8 cellular contexts compared by ENCODE assay signal in the genomic region with DNA sequence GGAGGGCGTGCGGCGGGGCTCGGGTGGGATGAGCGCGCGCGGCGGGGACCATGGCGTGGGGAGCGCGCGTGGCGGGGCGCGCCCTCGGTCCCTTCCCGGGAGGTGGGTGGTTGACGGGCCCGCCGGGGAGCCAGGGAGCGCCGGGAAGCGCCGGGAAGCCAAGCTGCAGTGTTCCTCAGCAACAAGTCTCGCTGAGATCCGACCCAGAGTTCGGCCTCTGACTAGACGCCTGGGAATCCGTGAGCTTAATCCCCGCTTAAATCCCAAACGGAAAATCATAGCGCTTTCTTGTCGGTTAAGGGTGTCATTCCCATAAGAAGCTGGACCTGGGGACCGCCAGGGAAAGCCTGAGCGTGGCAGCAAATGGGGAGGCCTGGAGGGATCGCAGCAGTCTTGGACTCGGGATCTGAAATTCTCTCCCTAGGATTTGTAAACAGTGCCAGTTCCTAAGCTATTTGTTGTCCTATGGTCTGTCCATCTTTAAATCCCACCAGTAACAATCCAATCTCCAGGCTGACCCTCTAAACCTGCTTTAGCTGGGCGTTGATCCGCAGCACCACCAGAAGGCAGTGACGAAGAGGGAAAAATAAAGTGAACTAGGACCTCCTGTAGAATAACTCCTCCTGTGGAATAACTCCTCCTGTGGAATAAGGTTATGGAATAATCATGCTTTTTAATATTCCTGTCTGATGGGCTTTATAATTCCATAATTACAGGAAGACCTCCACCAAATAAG. TPM values are rescaled to one million over a fixed set of nuclear protein-coding genes. Genes with fewer than 3 reads are reported as not detected.
DNase-seq lines count a peak whose midpoint lies in the region; ATAC-seq and TF ChIP-seq lines count a peak whose summit lies in the region.

No MANE protein-coding gene starts in this region.

- H3K36me3 ChIP-seq in mesodermal cell (ENCODE audit: control insufficient read depth, insufficient read depth, low read length) (peaks cover 3% of the 10 kb centered on the region), urinary bladder (ENCODE audit: insufficient read depth) (no peaks in the 10 kb centered on the region)

- H3K4me1 ChIP-seq in mesodermal cell (ENCODE audit: control insufficient read depth, insufficient read depth, low read length, poor library complexity, severe bottlenecking), result peaks cover 10% of the 10 kb centered on the region
- H3K4me1 ChIP-seq in urinary bladder (ENCODE audit: insufficient read depth), result no peaks in the 10 kb centered on the region

- H3K4me3 ChIP-seq in mesodermal cell (ENCODE audit: extremely low read depth, insufficient read depth, low read length, poor library complexity, severe bottlenecking) (peak overlapping the region; percentile 68), urinary bladder (ENCODE audit: low read depth, low read length) (peak overlapping the region; percentile 74)

- 0 out of 2 replicates have a peak, but pooled peaks have one; percentile 6 for TF ChIP-seq POLR2A in Raji (IDR thresholded peaks at IDR 0.05; ENCODE audit: insufficient read depth, low read depth, low read length)

- H3K27ac ChIP-seq in mesodermal cell (ENCODE audit: low read depth, low read length, severe bottlenecking) (peak overlapping the region; percentile 80), urinary bladder (ENCODE audit: low read depth) (peak overlapping the region; percentile 89)

- H3K27ac Mint-ChIP-seq in effector memory CD8-positive, alpha-beta T cell, result no peak overlapping the region

- H3K36me3 Mint-ChIP-seq in effector memory CD8-positive, alpha-beta T cell (ENCODE audit: insufficient read depth), result no peaks in the 10 kb centered on the region

- H3K27me3 Mint-ChIP-seq in effector memory CD8-positive, alpha-beta T cell, result no peaks in the 10 kb centered on the region

- peaks cover 5 to 13% of the 10 kb centered on the region in 2 donors for H3K4me1 Mint-ChIP-seq in effector memory CD8-positive, alpha-beta T cell (ENCODE audit: low read depth in 2 of 2)

- no peaks in the 10 kb centered on the region for H3K9me3 ChIP-seq in mesodermal cell (ENCODE audit: control insufficient read depth, low read length)

- in situ Hi-C loops in G401 (cut with HindIII; ENCODE audit: low sequenced_read_pairs), result no loop called here

- H3K4me3 Mint-ChIP-seq in effector memory CD8-positive, alpha-beta T cell, result peak overlapping the region; percentile 85 to 89

- WGBS in mesodermal cell (ENCODE audit: insufficient coverage in 2 of 2), 2 experiments, result 0% methylated on average over 31 to 32 of the region's 41 CpGs
- WGBS in urinary bladder, result under 1% methylated on average over 41 of the region's 41 CpGs

- DNase-seq in G401 (ENCODE audit: low spot score) (peak; percentile 69), OCI-M2 (lab: John Stamatoyannopoulos, UW; ENCODE audit: unreplicated experiment) (no peak), activated gamma-delta T cell (lab: John Stamatoyannopoulos, UW) (no peak)
- no peak for DNase-seq in effector memory CD8-positive, alpha-beta T cell

- no peaks in the 10 kb centered on the region for H3K9me3 Mint-ChIP-seq in effector memory CD8-positive, alpha-beta T cell

- peak; percentile 1 for ATAC-seq in HG02870 (IDR thresholded peaks at IDR 0.05; ENCODE audit: unreplicated experiment)
- no peak for ATAC-seq in effector memory CD8-positive, alpha-beta T cell (replicated peaks)

RNA-seq across cellular contexts. Expression of gene NEDD4, which starts 0.6 kb away (rescaled TPM):
- total RNA-seq in G401 (2014; rRNA removed; shearing (Covaris generic)), result 16.7 and 25.1 TPM in 2 replicates
- 17.4 TPM for polyA plus RNA-seq in mesodermal cell (2013, experiment 1 of 2)
- polyA plus RNA-seq in mesodermal cell (2013, experiment 2 of 2), result 18.4 TPM
- 51.2 TPM for total RNA-seq in urinary bladder
- 12.4 TPM for polyA plus RNA-seq in urinary bladder
